ENCODE assay signal across 15 cellular contexts in genomic region chr2:237171895-237172294, GRCh38.
DNase-seq lines count a peak whose midpoint lies in the region; ATAC-seq and TF ChIP-seq lines count a peak whose summit lies in the region.
"Had no signal": no experiment of that assay in that cellular context is flagged by ENCODE, and none has a peak within 500 bp of the region (broad histone marks: within the 10 kb centered on the region; RNA-seq: fewer than 3 reads in every experiment).

No MANE protein-coding gene starts in this region.

- intact Hi-C loops in adrenal gland (cut with DNase I) = loop anchor here in 1 of 2 donors (10.0 kb wide), 1 partner anchor 143 kb away; no protein-coding TSS in a partner anchor
- intact Hi-C loops in stomach (cut with DNase I; ENCODE audit: low total_unique reads) = no loop called here

- no peak overlapping the region for H2BK15ac ChIP-seq in mesenchymal stem cell (ENCODE audit: low read depth, poor library complexity, severe bottlenecking)

- H3K9me2 ChIP-seq in GM23248 (ENCODE audit: insufficient read depth) = no peaks in the 10 kb centered on the region

- TF ChIP-seq CTCF in adrenal gland (IDR thresholded peaks at IDR 0.05) (no peak), stomach (IDR thresholded peaks at IDR 0.05) (no peak)

- H3K36me3 ChIP-seq in GM23248 (ENCODE audit: low read depth) = no peaks in the 10 kb centered on the region
- H3K36me3 ChIP-seq in adrenal gland (replicated peaks in 1 of 2) = no peaks in the 10 kb centered on the region
- H3K36me3 ChIP-seq in mesenchymal stem cell (ENCODE audit: control insufficient read depth in 1 of 2, insufficient read depth in 2 of 2, low read depth in 1 of 2, low read length in 2 of 2) = no peaks in the 10 kb centered on the region
- no peaks in the 10 kb centered on the region for H3K36me3 ChIP-seq in stomach

- H3K79me1 ChIP-seq in mesenchymal stem cell (replicated peaks; ENCODE audit: low read length, poor library complexity, severe bottlenecking) = no peaks in the 10 kb centered on the region

- DNase-seq in GM23248 (no peak), adrenal gland (no peak), mesenchymal stem cell (peak; percentile 60), stomach (no peak), NCI-H446 treated with DMSO at 0.1 percent for 48 hours (lab: John Stamatoyannopoulos, UW) (no peak), kidney tubule cell (ENCODE audit: low spot score) (no peak)
- DNase-seq: activated CD4-positive, alpha-beta T cell treated with anti-CD3 and anti-CD28 coated beads, Interleukin-2, amount 50 U/mL, for 48 hours; activated T-cell treated with anti-CD3 and anti-CD28 coated beads, Interleukin-2, amount 50 U/mL, for 48 hours; Caco-2; GDM1; glutamatergic neuron; NCI-H2081; NCI-H526 treated with DMSO at 0.1 percent for 48 hours had no signal

- no peak for TF ChIP-seq EP300 in stomach (IDR thresholded peaks at IDR 0.05)

- H2AFZ ChIP-seq in GM23248 (peak overlapping the region; percentile 73), mesenchymal stem cell (ENCODE audit: low read depth, low read length) (no peak overlapping the region)

- no peak for ATAC-seq in GM18519 (IDR thresholded peaks at IDR 0.05; ENCODE audit: low FRiP score, unreplicated experiment)
- ATAC-seq in GM18502 (IDR thresholded peaks at IDR 0.05; ENCODE audit: poor library complexity, unreplicated experiment) = no peak

- H4K91ac ChIP-seq in mesenchymal stem cell (ENCODE audit: low read length) = no peak overlapping the region

- H3F3A ChIP-seq in GM23248 (ENCODE audit: insufficient read depth) = peaks cover 30% of the 10 kb centered on the region

- TF ChIP-seq POLR2A in adrenal gland (IDR thresholded peaks at IDR 0.05) = no peak
- TF ChIP-seq POLR2A in stomach (IDR thresholded peaks at IDR 0.05) = no peak

- no peak overlapping the region for H2AK5ac ChIP-seq in mesenchymal stem cell (ENCODE audit: low read length, severe bottlenecking)

- in situ Hi-C loops in GM23248 (cut with MboI) = loop anchor here (25.0 kb wide), 1 partner anchor 390 kb away; the partner anchor contains the start of gene PRLH

- H3K4me3 ChIP-seq in GM23248 (peak overlapping the region; percentile 60), adrenal gland (no peak overlapping the region), mesenchymal stem cell (ENCODE audit: insufficient read depth in 1 of 2, low read depth in 1 of 2, low read length in 2 of 2) (no peak overlapping the region), stomach (no peak overlapping the region)

- no peaks in the 10 kb centered on the region for H3K9me3 ChIP-seq in GM23248 (ENCODE audit: low read depth)
- no peaks in the 10 kb centered on the region for H3K9me3 ChIP-seq in adrenal gland (replicated peaks in 1 of 3)
- H3K9me3 ChIP-seq in mesenchymal stem cell (ENCODE audit: control insufficient read depth, low read length) = peaks cover 23% of the 10 kb centered on the region
- H3K9me3 ChIP-seq in stomach = peaks cover 0 to 12% (median 2%) of the 10 kb centered on the region in 4 donors
- H3K9me3 ChIP-seq: Caco-2 had no signal

- no peak overlapping the region for H3K23ac ChIP-seq in mesenchymal stem cell (ENCODE audit: low read length in 2 of 2)

- H3K27ac ChIP-seq in GM23248 = peak overlapping the region; percentile 80
- peak overlapping the region in 3 of 5 donors; percentile 11 to 22 (median 17) for H3K27ac ChIP-seq in adrenal gland
- peak overlapping the region; percentile 55 for H3K27ac ChIP-seq in mesenchymal stem cell (ENCODE audit: low read length, poor library complexity, severe bottlenecking)
- peak overlapping the region in 3 of 5 donors; percentile 19 to 78 (median 44) for H3K27ac ChIP-seq in stomach

- H2BK12ac ChIP-seq in mesenchymal stem cell (ENCODE audit: low read length in 2 of 2) = no peak overlapping the region

- H2BK120ac ChIP-seq in mesenchymal stem cell (ENCODE audit: low read depth, low read length) = no peak overlapping the region

- no peak overlapping the region for H3K18ac ChIP-seq in mesenchymal stem cell (ENCODE audit: low read depth in 1 of 2, low read length in 2 of 2)

- peak overlapping the region; percentile 71 for H3K9ac ChIP-seq in GM23248
- peak overlapping the region; percentile 91 for H3K9ac ChIP-seq in mesenchymal stem cell (ENCODE audit: low read length)

- H3K14ac ChIP-seq in mesenchymal stem cell (ENCODE audit: low read length in 2 of 2) = no peak overlapping the region

- H3K4me2 ChIP-seq in GM23248 (ENCODE audit: unreplicated experiment) = peak overlapping the region; percentile 81
- no peak overlapping the region for H3K4me2 ChIP-seq in mesenchymal stem cell (ENCODE audit: low read length, poor library complexity, severe bottlenecking)

- H4K20me1 ChIP-seq in GM23248 (ENCODE audit: insufficient read depth) = no peaks in the 10 kb centered on the region

- no peaks in the 10 kb centered on the region for H3K79me2 ChIP-seq in GM23248 (ENCODE audit: insufficient read depth)

- no peak overlapping the region for H4K8ac ChIP-seq in mesenchymal stem cell (ENCODE audit: low read length)

- H3K27me3 ChIP-seq in GM23248 (replicated peaks; ENCODE audit: insufficient read depth) (no peaks in the 10 kb centered on the region), adrenal gland (no peaks in the 10 kb centered on the region), mesenchymal stem cell (ENCODE audit: control insufficient read depth in 1 of 2, insufficient read depth in 1 of 2, low read length in 2 of 2) (no peaks in the 10 kb centered on the region), stomach (no peaks in the 10 kb centered on the region)

- no peak overlapping the region for H3K4ac ChIP-seq in mesenchymal stem cell (ENCODE audit: low read depth in 1 of 2, low read length in 2 of 2)

- 53 to 64% methylated on average over 4 of the region's 4 CpGs for WGBS in GM23248 (ENCODE audit: low coverage in 1 of 2, low lambda C conversion rate in 2 of 2, missing lambda C conversion rate in 2 of 2), 2 experiments
- 79 to 84% (median 81%) methylated on average over 4 of the region's 4 CpGs for WGBS in adrenal gland, 4 donors
- 80% methylated on average over 1 of the region's 4 CpGs for WGBS in mesenchymal stem cell
- WGBS in stomach, 5 donors = 73 to 90% (median 80%) methylated on average over 4 of the region's 4 CpGs

- H2BK5ac ChIP-seq in mesenchymal stem cell (ENCODE audit: low read depth, low read length, poor library complexity, severe bottlenecking) = no peak overlapping the region

- H3K4me1 ChIP-seq in GM23248 (ENCODE audit: insufficient read depth) (peaks cover 17% of the 10 kb centered on the region), adrenal gland (replicated peaks in 1 of 2) (no peaks in the 10 kb centered on the region), mesenchymal stem cell (ENCODE audit: control insufficient read depth, insufficient read depth, low read depth, low read length) (peaks cover 3% of the 10 kb centered on the region), stomach (peaks cover 0 to 7% (median 0%) of the 10 kb centered on the region in 4 donors)
- H3K4me1 ChIP-seq: Caco-2 had no signal

Comparison
In these comparisons a context has a peak if more than half of its experiments do, and no peak if none do; other contexts are left out.
1. H3K27ac ChIP-seq: peak in every context shown above with its lines; median percentile 80 in GM23248; 55 in mesenchymal stem cell; 44 in stomach; 17 in adrenal gland.